In the genomic region with DNA sequence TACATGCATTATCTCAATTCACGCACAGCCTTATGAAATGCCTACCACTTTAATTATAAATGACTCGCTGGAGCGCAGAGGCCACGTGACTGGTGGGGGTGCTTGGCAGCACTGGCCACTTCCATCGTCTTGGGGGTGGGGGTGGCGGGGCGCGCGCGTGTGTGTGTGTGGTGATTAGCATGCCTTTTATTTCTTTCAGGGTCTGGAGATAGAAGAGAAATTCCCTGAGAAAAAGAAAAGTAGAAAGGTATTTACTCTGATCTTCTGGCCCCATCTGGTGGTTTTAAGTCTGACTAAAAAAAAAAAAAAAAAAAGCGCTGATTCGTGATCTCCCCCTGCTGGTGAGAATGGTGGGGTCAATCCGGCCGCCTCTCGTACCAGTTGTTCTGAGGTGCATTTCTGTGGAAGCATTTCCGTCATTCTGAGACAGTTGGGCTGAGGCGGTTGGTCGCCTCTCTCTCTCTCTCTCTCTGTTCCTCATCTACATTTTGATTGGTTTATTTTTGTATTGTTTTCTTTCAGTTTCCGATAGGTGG, we compare ENCODE assay signal across 8 cellular contexts. TPM values are rescaled to one million over a fixed set of nuclear protein-coding genes. Genes with fewer than 3 reads are reported as not detected.
DNase-seq lines count a peak whose midpoint lies in the region; ATAC-seq and TF ChIP-seq lines count a peak whose summit lies in the region.

A gene with protein sequence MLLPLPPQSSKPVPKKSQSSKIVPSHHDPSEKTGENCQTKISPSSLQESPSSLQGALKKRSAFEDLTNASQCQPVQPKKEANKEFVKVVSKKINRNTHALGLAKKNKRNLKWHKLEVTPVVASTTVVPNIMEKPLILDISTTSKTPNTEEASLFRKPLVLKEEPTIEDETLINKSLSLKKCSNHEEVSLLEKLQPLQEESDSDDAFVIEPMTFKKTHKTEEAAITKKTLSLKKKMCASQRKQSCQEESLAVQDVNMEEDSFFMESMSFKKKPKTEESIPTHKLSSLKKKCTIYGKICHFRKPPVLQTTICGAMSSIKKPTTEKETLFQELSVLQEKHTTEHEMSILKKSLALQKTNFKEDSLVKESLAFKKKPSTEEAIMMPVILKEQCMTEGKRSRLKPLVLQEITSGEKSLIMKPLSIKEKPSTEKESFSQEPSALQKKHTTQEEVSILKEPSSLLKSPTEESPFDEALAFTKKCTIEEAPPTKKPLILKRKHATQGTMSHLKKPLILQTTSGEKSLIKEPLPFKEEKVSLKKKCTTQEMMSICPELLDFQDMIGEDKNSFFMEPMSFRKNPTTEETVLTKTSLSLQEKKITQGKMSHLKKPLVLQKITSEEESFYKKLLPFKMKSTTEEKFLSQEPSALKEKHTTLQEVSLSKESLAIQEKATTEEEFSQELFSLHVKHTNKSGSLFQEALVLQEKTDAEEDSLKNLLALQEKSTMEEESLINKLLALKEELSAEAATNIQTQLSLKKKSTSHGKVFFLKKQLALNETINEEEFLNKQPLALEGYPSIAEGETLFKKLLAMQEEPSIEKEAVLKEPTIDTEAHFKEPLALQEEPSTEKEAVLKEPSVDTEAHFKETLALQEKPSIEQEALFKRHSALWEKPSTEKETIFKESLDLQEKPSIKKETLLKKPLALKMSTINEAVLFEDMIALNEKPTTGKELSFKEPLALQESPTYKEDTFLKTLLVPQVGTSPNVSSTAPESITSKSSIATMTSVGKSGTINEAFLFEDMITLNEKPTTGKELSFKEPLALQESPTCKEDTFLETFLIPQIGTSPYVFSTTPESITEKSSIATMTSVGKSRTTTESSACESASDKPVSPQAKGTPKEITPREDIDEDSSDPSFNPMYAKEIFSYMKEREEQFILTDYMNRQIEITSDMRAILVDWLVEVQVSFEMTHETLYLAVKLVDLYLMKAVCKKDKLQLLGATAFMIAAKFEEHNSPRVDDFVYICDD (N-terminal part only) (plus strand): TSS at position 402 of the 536 bp plus-strand sequence. CDS start 80,399 bp downstream, outside the sequence.

- H3K4me3 ChIP-seq in SU-DHL-6 (ENCODE audit: insufficient read depth, low read length, poor library complexity, severe bottlenecking) (peak within 1 kb of the TSS; percentile 42), left ventricle myocardium inferior (peak within 1 kb of the TSS; percentile 56), rectal smooth muscle tissue (ENCODE audit: low read length) (peak within 1 kb of the TSS; percentile 45), aorta (ENCODE audit: low read length in 2 of 2) (no peak within 1 kb of the TSS)

- peak; percentile 95 for ATAC-seq in HG02588 (IDR thresholded peaks at IDR 0.05; ENCODE audit: unreplicated experiment)
- peak; percentile 85 for ATAC-seq in aorta (ENCODE audit: low FRiP score)

- peak within 1 kb of the TSS; percentile 76 for H2AFZ ChIP-seq in SU-DHL-6 (ENCODE audit: low read depth, low read length, severe bottlenecking)

- H3K9me3 ChIP-seq in SU-DHL-6 (ENCODE audit: insufficient read depth, low read length) (no peaks in the 10 kb centered on the region), left ventricle myocardium inferior (replicated peaks) (no peaks in the 10 kb centered on the region), aorta (ENCODE audit: control insufficient read depth, low read length) (no peaks in the 10 kb centered on the region)

- H3K4me1 ChIP-seq in left ventricle myocardium inferior (peaks cover 5% of the 10 kb centered on the region), rectal smooth muscle tissue (ENCODE audit: control insufficient read depth, insufficient read depth, low read length) (no peaks in the 10 kb centered on the region), aorta (ENCODE audit: control insufficient read depth in 1 of 2, insufficient read depth in 2 of 2, low read length in 2 of 2) (no peaks in the 10 kb centered on the region)

- H3K27ac ChIP-seq in SU-DHL-6 (ENCODE audit: low read depth, low read length) (no peak within 1 kb of the TSS), left ventricle myocardium inferior (replicated peaks) (peak within 1 kb of the TSS; percentile 44), rectal smooth muscle tissue (ENCODE audit: low read depth, low read length) (no peak within 1 kb of the TSS), aorta (ENCODE audit: low read depth in 1 of 2, low read length in 2 of 2) (no peak within 1 kb of the TSS)

- peak within 1 kb of the TSS; percentile 50 for H3K4me2 ChIP-seq in SU-DHL-6 (ENCODE audit: low read depth, low read length, poor library complexity, severe bottlenecking)

- no peaks in the 10 kb centered on the region for H3K27me3 ChIP-seq in SU-DHL-6 (ENCODE audit: low read length)
- H3K27me3 ChIP-seq in left ventricle myocardium inferior (ENCODE audit: low read depth), result no peaks in the 10 kb centered on the region
- no peaks in the 10 kb centered on the region for H3K27me3 ChIP-seq in rectal smooth muscle tissue (ENCODE audit: control insufficient read depth, insufficient read depth, low read length)
- H3K27me3 ChIP-seq in aorta (ENCODE audit: control insufficient read depth in 1 of 2, insufficient read depth in 2 of 2, low read length in 1 of 2), result no peaks in the 10 kb centered on the region

- H3K9me2 ChIP-seq in SU-DHL-6 (replicated peaks; ENCODE audit: insufficient read depth, low read length), result no peaks in the 10 kb centered on the region

- peak; percentile 65 for TF ChIP-seq CTCF in GM12873 (IDR thresholded peaks at IDR 0.05; ENCODE audit: insufficient read depth, low read depth, low read length, missing control alignments)
- TF ChIP-seq CTCF in SU-DHL-6 (IDR thresholded peaks at IDR 0.05; ENCODE audit: insufficient read depth, low read length, poor library complexity, severe bottlenecking), result no peak
- TF ChIP-seq CTCF in left ventricle myocardium inferior (IDR thresholded peaks at IDR 0.05; ENCODE audit: borderline replicate concordance), result peak; percentile 70

- H3K9ac ChIP-seq in SU-DHL-6 (ENCODE audit: low read length) (peak within 1 kb of the TSS; percentile 53), rectal smooth muscle tissue (ENCODE audit: low read length) (no peak within 1 kb of the TSS)

- DNase-seq in MV-4-11 (lab: John Stamatoyannopoulos, UW) (peak; percentile 87), left ventricle myocardium inferior (peak; percentile 63), aorta (peak; percentile 82 to 86)
- peak; percentile 32 for DNase-seq in activated naive CD8-positive, alpha-beta T cell treated with anti-CD3 and anti-CD28 coated beads, Interleukin-2, amount 50 U/mL, for 16 hours (ENCODE audit: low read depth, low spot score)

- H3F3A ChIP-seq in SU-DHL-6 (ENCODE audit: insufficient read depth), result no peaks in the 10 kb centered on the region

- H3K36me3 ChIP-seq in SU-DHL-6 (ENCODE audit: low read length) (no peaks in the 10 kb centered on the region), left ventricle myocardium inferior (no peaks in the 10 kb centered on the region), rectal smooth muscle tissue (ENCODE audit: control insufficient read depth, insufficient read depth, low read length) (no peaks in the 10 kb centered on the region), aorta (ENCODE audit: control insufficient read depth in 1 of 2, insufficient read depth in 2 of 2, low read length in 1 of 2) (no peaks in the 10 kb centered on the region)

- no peaks in the 10 kb centered on the region for H3K79me2 ChIP-seq in SU-DHL-6 (ENCODE audit: insufficient read depth, low read length)

- WGBS in aorta, 2 donors, result 1 to 10% methylated on average over 19 of the region's 19 CpGs

- intact Hi-C loops in left ventricle myocardium inferior (cut with micrococcal nuclease) (no loop called here), aorta (cut with DNase I) (no loop called here)

- no peaks in the 10 kb centered on the region for H4K20me1 ChIP-seq in SU-DHL-6 (ENCODE audit: low read depth, low read length)

RNA-seq across cellular contexts. Expression of the gene that starts here (rescaled TPM):
- total RNA-seq in left ventricle myocardium inferior, result 0.71 TPM
- total RNA-seq in aorta, result under 1 TPM in 1 of 2 donors, not detected in 1; 0.32 TPM
- polyA plus RNA-seq in aorta, result not detected

Comparison
In these comparisons a context has a peak if more than half of its experiments do, and no peak if none do; other contexts are left out.
1. Peak in DNase-seq, H3K4me3 ChIP-seq and H3K27ac ChIP-seq in left ventricle myocardium inferior; RNA of the gene not detected or under 1 TPM.
2. Peak in DNase-seq and ATAC-seq in aorta; RNA of the gene not detected or under 1 TPM.
3. DNase-seq: peak in every context shown above with its lines; median percentile 87 in MV-4-11; 84 in aorta; 63 in left ventricle myocardium inferior; 32 in activated naive CD8-positive, alpha-beta T cell treated with anti-CD3 and anti-CD28 coated beads, Interleukin-2, amount 50 U/mL, for 16 hours.
4. H3K4me3 ChIP-seq: peak in SU-DHL-6 (single experiment) and rectal smooth muscle tissue (single experiment); none in aorta (0 of 2).